Comparison of ENCODE assay signal across 10 cellular contexts in genomic region chr11:75816561-75817239, GRCh38. TPM values are rescaled to one million over a fixed set of nuclear protein-coding genes. Genes with fewer than 3 reads are reported as not detected.
DNase-seq lines count a peak whose midpoint lies in the region; ATAC-seq and TF ChIP-seq lines count a peak whose summit lies in the region.
"Had no signal": no experiment of that assay in that cellular context is flagged by ENCODE, and none has a peak within 500 bp of the region (broad histone marks: within the 10 kb centered on the region; RNA-seq: fewer than 3 reads in every experiment).

No MANE protein-coding gene starts in this region.

- 33% methylated on average over 6 of the region's 6 CpGs for WGBS in hepatocyte (ENCODE audit: low lambda C conversion rate, missing lambda C conversion rate)

- no peaks in the 10 kb centered on the region for H3K27me3 Mint-ChIP-seq in CD14-positive monocyte (ENCODE audit: low read depth in 3 of 3)
- H3K27me3 Mint-ChIP-seq in CD4-positive, alpha-beta T cell = no peaks in the 10 kb centered on the region
- H3K27me3 Mint-ChIP-seq: activated T-cell treated with anti-CD3 and anti-CD28 coated beads, Interleukin-2, amount 50 U/mL, for 24 hours; memory B cell had no signal

- TF ChIP-seq CTCF in hepatocyte (IDR thresholded peaks at IDR 0.05; ENCODE audit: poor library complexity) (no peak), tibial artery (IDR thresholded peaks at IDR 0.05) (no peak), CD14-positive monocyte (IDR thresholded peaks at IDR 0.05) (no peak)
- no peak for TF ChIP-seq CTCF in CD4-positive, alpha-beta T cell (IDR thresholded peaks at IDR 0.05)

- peaks cover 63% of the 10 kb centered on the region for H3K79me2 ChIP-seq in hepatocyte

- peaks cover 0 to 3% (median 0%) of the 10 kb centered on the region in 7 donors for H3K9me3 Mint-ChIP-seq in CD14-positive monocyte
- H3K9me3 Mint-ChIP-seq in CD4-positive, alpha-beta T cell = no peaks in the 10 kb centered on the region
- H3K9me3 Mint-ChIP-seq: activated T-cell treated with anti-CD3 and anti-CD28 coated beads, Interleukin-2, amount 50 U/mL, for 24 hours; memory B cell had no signal

- peaks cover 48% of the 10 kb centered on the region for H3K4me1 Mint-ChIP-seq in CD14-positive monocyte
- H3K4me1 Mint-ChIP-seq in CD4-positive, alpha-beta T cell (ENCODE audit: low read depth) = peaks cover 38% of the 10 kb centered on the region

- H3K9me2 ChIP-seq in hepatocyte (replicated peaks; ENCODE audit: insufficient read depth) = no peaks in the 10 kb centered on the region

- H2AFZ ChIP-seq in hepatocyte = no peak overlapping the region

- CTCF ChIA-PET in CD4-positive, alpha-beta T cell (lab: Charles Lee) = interaction anchor here (1.4 kb wide), 1 partner anchor 14 kb away, joined by 7 read pairs; no protein-coding TSS in a partner anchor

- intact Hi-C loops in tibial artery (cut with DNase I; ENCODE audit: low total_unique reads) = loop anchor here (5.0 kb wide), 1 partner anchor 51 kb away; no protein-coding TSS in a partner anchor
- intact Hi-C loops in CD14-positive monocyte (cut with micrococcal nuclease) = no loop called here
- intact Hi-C loops in CD4-positive, alpha-beta T cell (cut with DNase I, micrococcal nuclease) = loop anchor here in 1 of 2 experiments (10.0 kb wide), 3 partner anchors 1072 to 1642 kb away; partner anchors contain the start of genes C2CD3, POLD3, PPME1 and RNF169

- H3K9me3 ChIP-seq in hepatocyte (ENCODE audit: low read depth) (no peaks in the 10 kb centered on the region), tibial artery (no peaks in the 10 kb centered on the region)
- no peaks in the 10 kb centered on the region for H3K9me3 ChIP-seq in CD4-positive, alpha-beta T cell (ENCODE audit: control insufficient read depth, low read length)

- no peak overlapping the region for H3K4me3 Mint-ChIP-seq in CD14-positive monocyte
- no peak overlapping the region for H3K4me3 Mint-ChIP-seq in CD4-positive, alpha-beta T cell
- H3K4me3 Mint-ChIP-seq: activated T-cell treated with anti-CD3 and anti-CD28 coated beads, Interleukin-2, amount 50 U/mL, for 24 hours had no signal

- H3K36me3 ChIP-seq in hepatocyte (replicated peaks; ENCODE audit: insufficient read depth, low read depth) (no peaks in the 10 kb centered on the region), tibial artery (no peaks in the 10 kb centered on the region)

- POLR2A ChIA-PET in CD4-positive, alpha-beta T cell (lab: Charles Lee) = interaction anchor here (1.0 kb wide), 1 partner anchor 14 kb away, joined by 3 read pairs; no protein-coding TSS in a partner anchor

- peaks cover 19% of the 10 kb centered on the region for H3K4me1 ChIP-seq in hepatocyte (ENCODE audit: insufficient read depth)
- H3K4me1 ChIP-seq in tibial artery = peaks cover 0 to 59% (median 11%) of the 10 kb centered on the region in 4 donors

- peaks cover 6 to 9% of the 10 kb centered on the region in 2 donors for H3K36me3 Mint-ChIP-seq in CD14-positive monocyte
- H3K36me3 Mint-ChIP-seq in CD4-positive, alpha-beta T cell (ENCODE audit: low read depth) = peaks cover 7% of the 10 kb centered on the region

- H3K27ac ChIP-seq in hepatocyte = no peak overlapping the region
- H3K27ac ChIP-seq in tibial artery = peak overlapping the region in 1 of 2 donors; percentile 11
- H3K27ac ChIP-seq in CD4-positive, alpha-beta T cell (ENCODE audit: low read depth, low read length) = no peak overlapping the region

- DNase-seq in NOMO-1 (lab: John Stamatoyannopoulos, UW; ENCODE audit: unreplicated experiment in 2 of 2) = peak; percentile 13 to 55
- DNase-seq in NOMO-1 treated with dmso at 0.1 percent for 144 hours (lab: John Stamatoyannopoulos, UW; ENCODE audit: unreplicated experiment) = no peak
- peak; percentile 37 for DNase-seq in RPMI8226
- DNase-seq in hepatocyte (ENCODE audit: low spot score) = no peak
- DNase-seq in tibial artery = no peak
- no peak for DNase-seq in CD14-positive monocyte (ENCODE audit: low spot score)
- DNase-seq in CD4-positive, alpha-beta T cell = no peak
- DNase-seq: activated T-cell treated with anti-CD3 and anti-CD28 coated beads, Interleukin-2, amount 50 U/mL, for 24 hours had no signal

- no peak for ATAC-seq in HG03354 (IDR thresholded peaks at IDR 0.05; ENCODE audit: poor library complexity, severe bottlenecking, unreplicated experiment)
- ATAC-seq in CD4-positive, alpha-beta T cell (ENCODE audit: poor library complexity) = no peak

- no peaks in the 10 kb centered on the region for H3K27me3 ChIP-seq in hepatocyte
- no peaks in the 10 kb centered on the region for H3K27me3 ChIP-seq in tibial artery
- H3K27me3 ChIP-seq in CD4-positive, alpha-beta T cell (ENCODE audit: control insufficient read depth, insufficient read depth, low read length) = no peaks in the 10 kb centered on the region

- peak overlapping the region; percentile 86 for H3K4me2 ChIP-seq in hepatocyte

- no peak overlapping the region for H3K27ac Mint-ChIP-seq in CD14-positive monocyte
- no peak overlapping the region for H3K27ac Mint-ChIP-seq in CD4-positive, alpha-beta T cell
- H3K27ac Mint-ChIP-seq: activated T-cell treated with anti-CD3 and anti-CD28 coated beads, Interleukin-2, amount 50 U/mL, for 24 hours; memory B cell had no signal

- H4K20me1 ChIP-seq in hepatocyte (ENCODE audit: insufficient read depth, poor library complexity, severe bottlenecking) = peaks cover 3% of the 10 kb centered on the region

- H3K4me3 ChIP-seq in hepatocyte (peak overlapping the region; percentile 65), tibial artery (peak overlapping the region; percentile 87 to 91)

RNA-seq across cellular contexts. Expression of gene UVRAG, which starts 1.7 kb away (rescaled TPM):
- 25.2 and 36.5 TPM in 2 replicates for total RNA-seq in hepatocyte
- polyA plus RNA-seq in hepatocyte (15.3 and 21.1 TPM in 2 replicates), CD14-positive monocyte (10 to 100 TPM; 13.7 to 20.0 TPM)
- total RNA-seq in CD4-positive, alpha-beta T cell = 10 to 100 TPM; 16.5 to 19.5 TPM

RNA-seq across cellular contexts. Expression of gene DGAT2, which starts 48.1 kb away (rescaled TPM):
- 52.6 and 60.5 TPM in 2 replicates for total RNA-seq in hepatocyte
- polyA plus RNA-seq in hepatocyte (27.5 and 55.6 TPM in 2 replicates), CD14-positive monocyte (10 to 100 TPM in 1 of 2 donors, 1 to 10 TPM in 1; 7.0 to 18.4 TPM)
- total RNA-seq in CD4-positive, alpha-beta T cell = under 1 TPM; 0.19 to 0.25 TPM

Comparison
In these comparisons a context has a peak if more than half of its experiments do, and no peak if none do; other contexts are left out.
1. DNase-seq: peak in NOMO-1 (2 of 2) and RPMI8226 (single experiment); none in NOMO-1 treated with dmso at 0.1 percent for 144 hours (single experiment), hepatocyte (single experiment), tibial artery (0 of 2), CD14-positive monocyte (single experiment) and CD4-positive, alpha-beta T cell (0 of 10).
2. RNA of gene DGAT2, which starts 48.1 kb away (total RNA-seq): 52.6 to 60.5 TPM in hepatocyte; 0.19 to 0.25 TPM in CD4-positive, alpha-beta T cell; every median in the first group is over 10 times any median in the second.